Comparison of ENCODE assay signal across 1 cellular context in the genomic region with DNA sequence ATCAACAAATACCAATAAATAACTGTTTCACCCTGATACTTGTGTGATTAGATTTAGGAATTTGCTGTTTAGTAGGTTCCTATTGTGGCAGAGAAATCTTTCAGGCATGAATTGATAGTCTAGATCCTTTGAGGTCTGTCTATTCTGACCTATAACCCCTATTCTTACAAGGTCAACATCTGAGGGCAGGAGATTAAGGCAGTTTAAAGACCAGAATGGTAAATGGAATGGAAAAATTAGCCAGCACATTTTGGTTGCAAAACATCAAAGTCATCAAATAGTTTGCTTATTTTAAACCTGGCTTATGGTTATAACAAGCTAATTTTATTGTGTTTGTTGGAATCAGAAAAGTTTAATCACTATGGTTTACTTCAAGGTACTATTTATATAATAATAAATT.
TF ChIP-seq lines count a peak whose summit lies in the region.

No MANE protein-coding gene starts in this region.

TF ChIP-seq in HepG2, 621 proteins besides CTCF, POLR2A, EP300 and RAD21 (continued from another document and continues in another):
- no peak for TF ChIP-seq ZFP37 (CRISPR knock-in tag; IDR thresholded peaks at IDR 0.05; ENCODE audit: borderline replicate concordance)
- TF ChIP-seq ETV5 (CRISPR knock-in tag; IDR thresholded peaks at IDR 0.05; ENCODE audit: borderline replicate concordance): no peak
- TF ChIP-seq ISX (CRISPR knock-in tag; conservative IDR thresholded peaks at IDR 0.05): no peak
- TF ChIP-seq NR2F2 (IDR thresholded peaks at IDR 0.05; ENCODE audit: borderline replicate concordance, low read depth): peak; percentile 93
- no peak for TF ChIP-seq GTF2F1 (IDR thresholded peaks at IDR 0.05; ENCODE audit: low read length)
- TF ChIP-seq WIZ (CRISPR knock-in tag; IDR thresholded peaks at IDR 0.05): no peak
- no peak for TF ChIP-seq GFI1 (CRISPR knock-in tag; IDR thresholded peaks at IDR 0.05; ENCODE audit: borderline replicate concordance)
- peak; percentile 55; the same call in 1 of the 2 replicates for TF ChIP-seq POGZ (CRISPR knock-in tag; IDR thresholded peaks at IDR 0.05)
- no peak for TF ChIP-seq BCL6 (CRISPR knock-in tag; IDR thresholded peaks at IDR 0.05)
- no peak for TF ChIP-seq ZNF737 (CRISPR knock-in tag; IDR thresholded peaks at IDR 0.05; ENCODE audit: borderline replicate concordance)
- TF ChIP-seq, protein P1, sequence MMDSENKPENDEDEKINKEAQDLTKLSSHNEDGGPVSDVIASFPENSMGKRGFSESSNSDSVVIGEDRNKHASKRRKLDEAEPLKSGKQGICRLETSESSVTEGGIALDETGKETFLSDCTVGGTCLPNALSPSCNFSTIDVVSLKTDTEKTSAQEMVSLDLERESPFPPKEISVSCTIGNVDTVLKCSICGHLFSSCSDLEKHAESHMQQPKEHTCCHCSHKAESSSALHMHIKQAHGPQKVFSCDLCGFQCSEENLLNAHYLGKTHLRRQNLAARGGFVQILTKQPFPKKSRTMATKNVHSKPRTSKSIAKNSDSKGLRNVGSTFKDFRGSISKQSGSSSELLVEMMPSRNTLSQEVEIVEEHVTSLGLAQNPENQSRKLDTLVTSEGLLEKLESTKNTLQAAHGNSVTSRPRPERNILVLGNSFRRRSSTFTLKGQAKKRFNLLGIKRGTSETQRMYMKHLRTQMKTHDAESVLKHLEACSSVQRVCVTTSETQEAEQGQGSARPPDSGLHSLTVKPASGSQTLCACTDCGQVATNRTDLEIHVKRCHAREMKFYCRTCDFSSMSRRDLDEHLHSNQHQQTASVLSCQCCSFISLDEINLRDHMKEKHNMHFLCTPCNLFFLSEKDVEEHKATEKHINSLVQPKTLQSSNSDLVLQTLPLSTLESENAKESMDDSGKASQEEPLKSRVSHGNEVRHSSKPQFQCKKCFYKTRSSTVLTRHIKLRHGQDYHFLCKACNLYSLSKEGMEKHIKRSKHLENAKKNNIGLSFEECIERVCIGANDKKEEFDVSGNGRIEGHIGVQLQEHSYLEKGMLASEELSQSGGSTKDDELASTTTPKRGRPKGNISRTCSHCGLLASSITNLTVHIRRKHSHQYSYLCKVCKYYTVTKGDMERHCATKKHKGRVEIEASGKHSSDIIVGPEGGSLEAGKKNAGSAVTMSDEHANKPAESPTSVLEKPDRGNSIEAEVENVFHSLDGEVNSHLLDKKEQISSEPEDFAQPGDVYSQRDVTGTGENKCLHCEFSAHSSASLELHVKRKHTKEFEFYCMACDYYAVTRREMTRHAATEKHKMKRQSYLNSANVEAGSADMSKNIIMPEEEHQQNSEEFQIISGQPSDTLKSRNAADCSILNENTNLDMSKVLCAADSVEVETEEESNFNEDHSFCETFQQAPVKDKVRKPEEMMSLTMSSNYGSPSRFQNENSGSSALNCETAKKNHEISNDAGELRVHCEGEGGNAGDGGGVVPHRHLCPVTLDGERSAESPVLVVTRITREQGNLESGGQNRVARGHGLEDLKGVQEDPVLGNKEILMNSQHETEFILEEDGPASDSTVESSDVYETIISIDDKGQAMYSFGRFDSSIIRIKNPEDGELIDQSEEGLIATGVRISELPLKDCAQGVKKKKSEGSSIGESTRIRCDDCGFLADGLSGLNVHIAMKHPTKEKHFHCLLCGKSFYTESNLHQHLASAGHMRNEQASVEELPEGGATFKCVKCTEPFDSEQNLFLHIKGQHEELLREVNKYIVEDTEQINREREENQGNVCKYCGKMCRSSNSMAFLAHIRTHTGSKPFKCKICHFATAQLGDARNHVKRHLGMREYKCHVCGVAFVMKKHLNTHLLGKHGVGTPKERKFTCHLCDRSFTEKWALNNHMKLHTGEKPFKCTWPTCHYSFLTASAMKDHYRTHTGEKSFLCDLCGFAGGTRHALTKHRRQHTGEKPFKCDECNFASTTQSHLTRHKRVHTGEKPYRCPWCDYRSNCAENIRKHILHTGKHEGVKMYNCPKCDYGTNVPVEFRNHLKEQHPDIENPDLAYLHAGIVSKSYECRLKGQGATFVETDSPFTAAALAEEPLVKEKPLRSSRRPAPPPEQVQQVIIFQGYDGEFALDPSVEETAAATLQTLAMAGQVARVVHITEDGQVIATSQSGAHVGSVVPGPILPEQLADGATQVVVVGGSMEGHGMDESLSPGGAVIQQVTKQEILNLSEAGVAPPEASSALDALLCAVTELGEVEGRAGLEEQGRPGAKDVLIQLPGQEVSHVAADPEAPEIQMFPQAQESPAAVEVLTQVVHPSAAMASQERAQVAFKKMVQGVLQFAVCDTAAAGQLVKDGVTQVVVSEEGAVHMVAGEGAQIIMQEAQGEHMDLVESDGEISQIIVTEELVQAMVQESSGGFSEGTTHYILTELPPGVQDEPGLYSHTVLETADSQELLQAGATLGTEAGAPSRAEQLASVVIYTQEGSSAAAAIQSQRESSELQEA (CRISPR knock-in tag; IDR thresholded peaks at IDR 0.05; ENCODE audit: not compliant biosample characterization): no peak
- TF ChIP-seq SIN3B (IDR thresholded peaks at IDR 0.05; ENCODE audit: low read length): no peak
- no peak for TF ChIP-seq NFATC3 (CRISPR knock-in tag; IDR thresholded peaks at IDR 0.05)
- TF ChIP-seq, protein P2, sequence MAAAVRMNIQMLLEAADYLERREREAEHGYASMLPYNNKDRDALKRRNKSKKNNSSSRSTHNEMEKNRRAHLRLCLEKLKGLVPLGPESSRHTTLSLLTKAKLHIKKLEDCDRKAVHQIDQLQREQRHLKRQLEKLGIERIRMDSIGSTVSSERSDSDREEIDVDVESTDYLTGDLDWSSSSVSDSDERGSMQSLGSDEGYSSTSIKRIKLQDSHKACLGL (CRISPR knock-in tag; IDR thresholded peaks at IDR 0.05): no peak
- TF ChIP-seq REPIN1 (CRISPR knock-in tag; IDR thresholded peaks at IDR 0.05; ENCODE audit: borderline replicate concordance, low read depth): no peak
- TF ChIP-seq ZEB1 (IDR thresholded peaks at IDR 0.05; ENCODE audit: insufficient replicate concordance, low read depth): no peak
- no peak for TF ChIP-seq ASH2L (IDR thresholded peaks at IDR 0.05; ENCODE audit: insufficient read length, low read depth, low read length)
- peak; percentile 54 for TF ChIP-seq ISL2 (CRISPR knock-in tag; IDR thresholded peaks at IDR 0.05)
- TF ChIP-seq, protein P3, sequence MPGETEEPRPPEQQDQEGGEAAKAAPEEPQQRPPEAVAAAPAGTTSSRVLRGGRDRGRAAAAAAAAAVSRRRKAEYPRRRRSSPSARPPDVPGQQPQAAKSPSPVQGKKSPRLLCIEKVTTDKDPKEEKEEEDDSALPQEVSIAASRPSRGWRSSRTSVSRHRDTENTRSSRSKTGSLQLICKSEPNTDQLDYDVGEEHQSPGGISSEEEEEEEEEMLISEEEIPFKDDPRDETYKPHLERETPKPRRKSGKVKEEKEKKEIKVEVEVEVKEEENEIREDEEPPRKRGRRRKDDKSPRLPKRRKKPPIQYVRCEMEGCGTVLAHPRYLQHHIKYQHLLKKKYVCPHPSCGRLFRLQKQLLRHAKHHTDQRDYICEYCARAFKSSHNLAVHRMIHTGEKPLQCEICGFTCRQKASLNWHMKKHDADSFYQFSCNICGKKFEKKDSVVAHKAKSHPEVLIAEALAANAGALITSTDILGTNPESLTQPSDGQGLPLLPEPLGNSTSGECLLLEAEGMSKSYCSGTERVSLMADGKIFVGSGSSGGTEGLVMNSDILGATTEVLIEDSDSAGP (CRISPR knock-in tag; IDR thresholded peaks at IDR 0.05; ENCODE audit: borderline replicate concordance): no peak
- TF ChIP-seq NCOR1 (IDR thresholded peaks at IDR 0.05; ENCODE audit: borderline replicate concordance, low read length): peak; percentile 47; the same call in 1 of the 2 replicates
- TF ChIP-seq MTF1 (CRISPR knock-in tag; IDR thresholded peaks at IDR 0.05): no peak
- TF ChIP-seq ZNF234 (CRISPR knock-in tag; conservative IDR thresholded peaks at IDR 0.05): no peak
- TF ChIP-seq ZNF572 (CRISPR knock-in tag; IDR thresholded peaks at IDR 0.05): no peak
- TF ChIP-seq ZMYM4 (CRISPR knock-in tag; IDR thresholded peaks at IDR 0.05): peak; percentile 20; the same call in 1 of the 2 replicates
- TF ChIP-seq ZNF878 (CRISPR knock-in tag; IDR thresholded peaks at IDR 0.05): no peak
- TF ChIP-seq, protein P4, sequence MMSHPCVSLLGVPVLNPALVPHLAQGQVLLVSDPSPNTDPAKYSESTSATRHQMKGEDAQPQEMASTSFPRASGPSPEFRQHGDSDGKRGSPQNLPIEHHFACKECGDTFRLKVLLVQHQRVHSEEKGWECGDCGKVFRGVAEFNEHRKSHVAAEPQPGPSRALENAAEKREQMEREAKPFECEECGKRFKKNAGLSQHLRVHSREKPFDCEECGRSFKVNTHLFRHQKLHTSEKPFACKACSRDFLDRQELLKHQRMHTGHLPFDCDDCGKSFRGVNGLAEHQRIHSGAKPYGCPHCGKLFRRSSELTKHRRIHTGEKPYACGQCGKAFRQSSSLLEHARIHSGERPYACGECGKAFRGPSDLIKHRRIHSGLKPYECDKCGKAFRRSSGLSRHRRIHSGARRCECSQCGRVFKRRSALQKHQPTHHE (CRISPR knock-in tag; IDR thresholded peaks at IDR 0.05; ENCODE audit: borderline replicate concordance): no peak
- TF ChIP-seq ZKSCAN1 (IDR thresholded peaks at IDR 0.05; ENCODE audit: low read length): no peak
- TF ChIP-seq, protein P5, sequence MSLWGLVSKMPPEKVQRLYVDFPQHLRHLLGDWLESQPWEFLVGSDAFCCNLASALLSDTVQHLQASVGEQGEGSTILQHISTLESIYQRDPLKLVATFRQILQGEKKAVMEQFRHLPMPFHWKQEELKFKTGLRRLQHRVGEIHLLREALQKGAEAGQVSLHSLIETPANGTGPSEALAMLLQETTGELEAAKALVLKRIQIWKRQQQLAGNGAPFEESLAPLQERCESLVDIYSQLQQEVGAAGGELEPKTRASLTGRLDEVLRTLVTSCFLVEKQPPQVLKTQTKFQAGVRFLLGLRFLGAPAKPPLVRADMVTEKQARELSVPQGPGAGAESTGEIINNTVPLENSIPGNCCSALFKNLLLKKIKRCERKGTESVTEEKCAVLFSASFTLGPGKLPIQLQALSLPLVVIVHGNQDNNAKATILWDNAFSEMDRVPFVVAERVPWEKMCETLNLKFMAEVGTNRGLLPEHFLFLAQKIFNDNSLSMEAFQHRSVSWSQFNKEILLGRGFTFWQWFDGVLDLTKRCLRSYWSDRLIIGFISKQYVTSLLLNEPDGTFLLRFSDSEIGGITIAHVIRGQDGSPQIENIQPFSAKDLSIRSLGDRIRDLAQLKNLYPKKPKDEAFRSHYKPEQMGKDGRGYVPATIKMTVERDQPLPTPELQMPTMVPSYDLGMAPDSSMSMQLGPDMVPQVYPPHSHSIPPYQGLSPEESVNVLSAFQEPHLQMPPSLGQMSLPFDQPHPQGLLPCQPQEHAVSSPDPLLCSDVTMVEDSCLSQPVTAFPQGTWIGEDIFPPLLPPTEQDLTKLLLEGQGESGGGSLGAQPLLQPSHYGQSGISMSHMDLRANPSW (CRISPR knock-in tag; IDR thresholded peaks at IDR 0.05; ENCODE audit: borderline replicate concordance): no peak
- no peak for TF ChIP-seq REXO4 (CRISPR knock-in tag; IDR thresholded peaks at IDR 0.05; ENCODE audit: borderline replicate concordance)
- 0 out of 2 replicates have a peak, but pooled peaks have one; percentile 14 for TF ChIP-seq SOX5 (CRISPR knock-in tag; IDR thresholded peaks at IDR 0.05; ENCODE audit: borderline replicate concordance)
- TF ChIP-seq RELA (CRISPR knock-in tag; IDR thresholded peaks at IDR 0.05): no peak
- TF ChIP-seq, protein P6, sequence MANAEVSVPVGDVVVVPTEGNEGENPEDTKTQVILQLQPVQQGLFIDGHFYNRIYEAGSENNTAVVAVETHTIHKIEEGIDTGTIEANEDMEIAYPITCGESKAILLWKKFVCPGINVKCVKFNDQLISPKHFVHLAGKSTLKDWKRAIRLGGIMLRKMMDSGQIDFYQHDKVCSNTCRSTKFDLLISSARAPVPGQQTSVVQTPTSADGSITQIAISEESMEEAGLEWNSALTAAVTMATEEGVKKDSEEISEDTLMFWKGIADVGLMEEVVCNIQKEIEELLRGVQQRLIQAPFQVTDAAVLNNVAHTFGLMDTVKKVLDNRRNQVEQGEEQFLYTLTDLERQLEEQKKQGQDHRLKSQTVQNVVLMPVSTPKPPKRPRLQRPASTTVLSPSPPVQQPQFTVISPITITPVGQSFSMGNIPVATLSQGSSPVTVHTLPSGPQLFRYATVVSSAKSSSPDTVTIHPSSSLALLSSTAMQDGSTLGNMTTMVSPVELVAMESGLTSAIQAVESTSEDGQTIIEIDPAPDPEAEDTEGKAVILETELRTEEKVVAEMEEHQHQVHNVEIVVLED (CRISPR knock-in tag; IDR thresholded peaks at IDR 0.05; ENCODE audit: borderline replicate concordance): no peak
- TF ChIP-seq ZBTB7B (CRISPR knock-in tag; IDR thresholded peaks at IDR 0.05): no peak
- 0 out of 2 replicates have a peak, but pooled peaks have one; percentile 20 for TF ChIP-seq GATAD2A (CRISPR knock-in tag; IDR thresholded peaks at IDR 0.05)
- TF ChIP-seq ZFX (CRISPR knock-in tag; IDR thresholded peaks at IDR 0.05; ENCODE audit: low read depth): no peak
- TF ChIP-seq RXRB (CRISPR knock-in tag; IDR thresholded peaks at IDR 0.05; ENCODE audit: borderline replicate concordance): peak; percentile 20; the same call in 1 of the 2 replicates
- no peak for TF ChIP-seq KLF13 (CRISPR knock-in tag; IDR thresholded peaks at IDR 0.05)
- TF ChIP-seq, protein P7, sequence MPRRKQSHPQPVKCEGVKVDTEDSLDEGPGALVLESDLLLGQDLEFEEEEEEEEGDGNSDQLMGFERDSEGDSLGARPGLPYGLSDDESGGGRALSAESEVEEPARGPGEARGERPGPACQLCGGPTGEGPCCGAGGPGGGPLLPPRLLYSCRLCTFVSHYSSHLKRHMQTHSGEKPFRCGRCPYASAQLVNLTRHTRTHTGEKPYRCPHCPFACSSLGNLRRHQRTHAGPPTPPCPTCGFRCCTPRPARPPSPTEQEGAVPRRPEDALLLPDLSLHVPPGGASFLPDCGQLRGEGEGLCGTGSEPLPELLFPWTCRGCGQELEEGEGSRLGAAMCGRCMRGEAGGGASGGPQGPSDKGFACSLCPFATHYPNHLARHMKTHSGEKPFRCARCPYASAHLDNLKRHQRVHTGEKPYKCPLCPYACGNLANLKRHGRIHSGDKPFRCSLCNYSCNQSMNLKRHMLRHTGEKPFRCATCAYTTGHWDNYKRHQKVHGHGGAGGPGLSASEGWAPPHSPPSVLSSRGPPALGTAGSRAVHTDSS (CRISPR knock-in tag; conservative IDR thresholded peaks at IDR 0.05): no peak
- TF ChIP-seq, protein P8, sequence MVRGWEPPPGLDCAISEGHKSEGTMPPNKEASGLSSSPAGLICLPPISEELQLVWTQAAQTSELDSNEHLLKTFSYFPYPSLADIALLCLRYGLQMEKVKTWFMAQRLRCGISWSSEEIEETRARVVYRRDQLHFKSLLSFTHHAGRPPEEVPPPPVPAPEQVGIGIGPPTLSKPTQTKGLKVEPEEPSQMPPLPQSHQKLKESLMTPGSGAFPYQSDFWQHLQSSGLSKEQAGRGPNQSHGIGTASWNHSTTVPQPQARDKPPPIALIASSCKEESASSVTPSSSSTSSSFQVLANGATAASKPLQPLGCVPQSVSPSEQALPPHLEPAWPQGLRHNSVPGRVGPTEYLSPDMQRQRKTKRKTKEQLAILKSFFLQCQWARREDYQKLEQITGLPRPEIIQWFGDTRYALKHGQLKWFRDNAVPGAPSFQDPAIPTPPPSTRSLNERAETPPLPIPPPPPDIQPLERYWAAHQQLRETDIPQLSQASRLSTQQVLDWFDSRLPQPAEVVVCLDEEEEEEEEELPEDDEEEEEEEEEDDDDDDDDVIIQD (CRISPR knock-in tag; IDR thresholded peaks at IDR 0.05; ENCODE audit: low read depth): peak; percentile 55; the same call in 1 of the 2 replicates
- no peak for TF ChIP-seq ZNF781 (CRISPR knock-in tag; IDR thresholded peaks at IDR 0.05; ENCODE audit: borderline replicate concordance, not compliant biosample characterization)
- no peak for TF ChIP-seq AGO1 (IDR thresholded peaks at IDR 0.05; ENCODE audit: low read depth, low read length, poor library complexity, severe bottlenecking)
- no peak for TF ChIP-seq ZNF296 (CRISPR knock-in tag; conservative IDR thresholded peaks at IDR 0.05)
- TF ChIP-seq ZNF274 (CRISPR knock-in tag; IDR thresholded peaks at IDR 0.05): no peak
- TF ChIP-seq ZNF598 (CRISPR knock-in tag; IDR thresholded peaks at IDR 0.05; ENCODE audit: borderline replicate concordance): no peak
- no peak for TF ChIP-seq ZNF24 (IDR thresholded peaks at IDR 0.05)
- TF ChIP-seq TBX2 (CRISPR knock-in tag; IDR thresholded peaks at IDR 0.05; ENCODE audit: borderline replicate concordance): no peak
